In the genomic region with DNA sequence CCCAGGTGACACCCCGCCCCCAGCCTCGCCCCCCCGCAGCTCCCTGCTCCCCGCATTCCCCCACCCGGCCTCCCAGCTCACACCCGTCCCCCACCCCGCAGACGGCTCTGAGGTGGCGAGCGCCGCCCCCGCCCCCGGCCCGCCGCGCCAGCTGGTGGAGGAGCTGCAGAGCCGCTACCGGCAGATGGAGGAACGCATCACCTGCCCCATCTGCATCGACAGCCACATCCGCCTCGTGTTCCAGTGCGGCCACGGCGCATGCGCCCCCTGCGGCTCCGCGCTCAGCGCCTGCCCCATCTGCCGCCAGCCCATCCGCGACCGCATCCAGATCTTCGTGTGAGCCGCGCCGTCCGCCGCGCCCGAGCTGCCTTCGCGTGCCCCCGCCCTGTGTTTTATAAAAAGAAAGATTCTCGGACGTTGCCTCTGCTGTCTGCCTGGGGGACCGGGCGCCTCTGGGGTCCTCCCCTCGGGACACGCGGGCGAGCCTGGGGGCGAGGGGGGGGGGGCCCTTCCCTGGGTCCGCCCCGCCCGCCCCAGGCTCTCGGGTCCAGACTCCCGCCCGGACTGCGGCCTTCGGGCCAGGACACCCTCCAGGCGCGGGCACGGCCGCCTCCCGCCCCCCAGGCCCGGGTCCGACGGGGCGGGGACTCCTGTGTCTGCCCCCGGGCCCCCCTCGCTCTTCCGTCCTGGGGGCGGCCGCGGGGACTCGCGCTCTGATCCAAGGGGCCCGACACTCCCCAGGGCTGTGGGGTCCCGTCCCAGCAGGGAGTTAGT, we compare ENCODE assay signal across 8 cellular contexts. TPM values are rescaled to one million over a fixed set of nuclear protein-coding genes. Genes with fewer than 3 reads are reported as not detected.
DNase-seq lines count a peak whose midpoint lies in the region; ATAC-seq and TF ChIP-seq lines count a peak whose summit lies in the region.

No MANE protein-coding gene starts in this region.

- peaks cover 11% of the 10 kb centered on the region for H3K4me1 Mint-ChIP-seq in activated CD8-positive, alpha-beta T cell treated with anti-CD3 and anti-CD28 coated beads for 36 hours (ENCODE audit: low read depth)
- H3K4me1 Mint-ChIP-seq in effector memory CD8-positive, alpha-beta T cell (ENCODE audit: low read depth in 2 of 2), result peaks cover 2 to 3% of the 10 kb centered on the region in 2 donors
- no peaks in the 10 kb centered on the region for H3K4me1 Mint-ChIP-seq in nephron
- peaks cover 28% of the 10 kb centered on the region for H3K4me1 Mint-ChIP-seq in stimulated activated naive CD8-positive, alpha-beta T cell treated with anti-CD3 and anti-CD28 coated beads, Interleukin-15, amount 100 ng/mL, for 72 hours

- POLR2A ChIA-PET in activated CD8-positive, alpha-beta T cell treated with anti-CD3 and anti-CD28 coated beads for 36 hours (lab: Charles Lee), result interaction anchor here (0.5 to 4.0 kb wide), 6 partner anchors 13 to 609 kb away, joined by 3 to 46 read pairs (median 4); partner anchors contain the start of genes CALML6, CCNL2 and MIB2

- H3K27me3 Mint-ChIP-seq in activated CD8-positive, alpha-beta T cell treated with anti-CD3 and anti-CD28 coated beads for 36 hours, result peaks cover 4% of the 10 kb centered on the region
- H3K27me3 Mint-ChIP-seq in effector memory CD8-positive, alpha-beta T cell, result no peaks in the 10 kb centered on the region
- no peaks in the 10 kb centered on the region for H3K27me3 Mint-ChIP-seq in nephron (ENCODE audit: low read depth)
- peaks cover 7% of the 10 kb centered on the region for H3K27me3 Mint-ChIP-seq in stimulated activated naive CD8-positive, alpha-beta T cell treated with anti-CD3 and anti-CD28 coated beads, Interleukin-15, amount 100 ng/mL, for 72 hours

- peak; percentile 51 for ATAC-seq in GM21381 (IDR thresholded peaks at IDR 0.05; ENCODE audit: unreplicated experiment)
- ATAC-seq in activated CD8-positive, alpha-beta T cell treated with anti-CD3 and anti-CD28 coated beads for 36 hours, result peak; percentile 70
- peak; percentile 69 for ATAC-seq in effector memory CD8-positive, alpha-beta T cell (replicated peaks)
- ATAC-seq in stimulated activated naive CD8-positive, alpha-beta T cell treated with anti-CD3 and anti-CD28 coated beads, Interleukin-15, amount 100 ng/mL, for 72 hours, result peak; percentile 84

- no peak for TF ChIP-seq CTCF in activated CD8-positive, alpha-beta T cell treated with anti-CD3 and anti-CD28 coated beads for 36 hours (IDR thresholded peaks at IDR 0.05)
- TF ChIP-seq CTCF in nephron (IDR thresholded peaks at IDR 0.05; ENCODE audit: unreplicated experiment in 3 of 3), result no peak

- intact Hi-C loops in activated CD8-positive, alpha-beta T cell treated with anti-CD3 and anti-CD28 coated beads for 36 hours (cut with micrococcal nuclease), result no loop called here

- H3K4me3 Mint-ChIP-seq in activated CD8-positive, alpha-beta T cell treated with anti-CD3 and anti-CD28 coated beads for 36 hours, result peak overlapping the region; percentile 79
- H3K4me3 Mint-ChIP-seq in effector memory CD8-positive, alpha-beta T cell, result peak overlapping the region; percentile 85 to 86
- peak overlapping the region; percentile 71 to 82 (median 79) for H3K4me3 Mint-ChIP-seq in nephron
- H3K4me3 Mint-ChIP-seq in stimulated activated naive CD8-positive, alpha-beta T cell treated with anti-CD3 and anti-CD28 coated beads, Interleukin-15, amount 100 ng/mL, for 72 hours, result peak overlapping the region; percentile 87 to 88

- no peaks in the 10 kb centered on the region for H3K9me3 Mint-ChIP-seq in activated CD8-positive, alpha-beta T cell treated with anti-CD3 and anti-CD28 coated beads for 36 hours
- no peaks in the 10 kb centered on the region for H3K9me3 Mint-ChIP-seq in effector memory CD8-positive, alpha-beta T cell
- H3K9me3 Mint-ChIP-seq in nephron, result no peaks in the 10 kb centered on the region
- H3K9me3 Mint-ChIP-seq in stimulated activated naive CD8-positive, alpha-beta T cell treated with anti-CD3 and anti-CD28 coated beads, Interleukin-15, amount 100 ng/mL, for 72 hours, result no peaks in the 10 kb centered on the region

- peak overlapping the region; percentile 94 for H3K27ac Mint-ChIP-seq in activated CD8-positive, alpha-beta T cell treated with anti-CD3 and anti-CD28 coated beads for 36 hours
- H3K27ac Mint-ChIP-seq in effector memory CD8-positive, alpha-beta T cell, result peak overlapping the region; percentile 86 to 93
- no peak overlapping the region for H3K27ac Mint-ChIP-seq in nephron
- peak overlapping the region; percentile 88 to 89 for H3K27ac Mint-ChIP-seq in stimulated activated naive CD8-positive, alpha-beta T cell treated with anti-CD3 and anti-CD28 coated beads, Interleukin-15, amount 100 ng/mL, for 72 hours

- CTCF ChIA-PET in activated CD8-positive, alpha-beta T cell treated with anti-CD3 and anti-CD28 coated beads for 36 hours (lab: Charles Lee), result interaction anchor here (1.3 to 1.8 kb wide), 3 partner anchors 16 to 72 kb away, joined by 3 to 10 read pairs (median 4); partner anchors contain the start of gene MIB2

- DNase-seq in AG08396 (ENCODE audit: low spot score) (peak; percentile 69), NCI-H1436 (lab: John Stamatoyannopoulos, UW) (peak; percentile 62), cerebellar nuclear complex (lab: John Stamatoyannopoulos, UW) (no peak)
- DNase-seq in activated CD8-positive, alpha-beta T cell treated with anti-CD3 and anti-CD28 coated beads for 36 hours, result peak; percentile 95
- DNase-seq in effector memory CD8-positive, alpha-beta T cell, result peak; percentile 92 to 95 (median 93)
- peak; percentile 96 for DNase-seq in stimulated activated naive CD8-positive, alpha-beta T cell treated with anti-CD3 and anti-CD28 coated beads, Interleukin-15, amount 100 ng/mL, for 72 hours

- peaks cover 2% of the 10 kb centered on the region for H3K36me3 Mint-ChIP-seq in activated CD8-positive, alpha-beta T cell treated with anti-CD3 and anti-CD28 coated beads for 36 hours (ENCODE audit: low read depth)
- peaks cover 22% of the 10 kb centered on the region for H3K36me3 Mint-ChIP-seq in effector memory CD8-positive, alpha-beta T cell (ENCODE audit: insufficient read depth)
- no peaks in the 10 kb centered on the region for H3K36me3 Mint-ChIP-seq in nephron (ENCODE audit: low read depth)

RNA-seq across cellular contexts. Expression of gene MMP23B, which starts 1.6 kb away (rescaled TPM):
- 1 to 10 TPM; 3.3 to 4.0 TPM for total RNA-seq in activated CD8-positive, alpha-beta T cell treated with anti-CD3 and anti-CD28 coated beads for 36 hours

RNA-seq across cellular contexts. Expression of gene MIB2, which starts 15.1 kb away (rescaled TPM):
- total RNA-seq in activated CD8-positive, alpha-beta T cell treated with anti-CD3 and anti-CD28 coated beads for 36 hours, result 10 to 100 TPM; 40.1 to 41.3 TPM

RNA-seq across cellular contexts. Expression of gene CDK11B, which starts 28.4 kb away (rescaled TPM):
- 10 to 100 TPM; 29.4 to 32.0 TPM for total RNA-seq in activated CD8-positive, alpha-beta T cell treated with anti-CD3 and anti-CD28 coated beads for 36 hours

RNA-seq across cellular contexts. Expression of gene FNDC10, which starts 30.4 kb away (rescaled TPM):
- 1 to 10 TPM; 2.8 to 3.6 TPM for total RNA-seq in activated CD8-positive, alpha-beta T cell treated with anti-CD3 and anti-CD28 coated beads for 36 hours

RNA-seq across cellular contexts. Expression of gene SSU72, which starts 55.7 kb away (rescaled TPM):
- total RNA-seq in activated CD8-positive, alpha-beta T cell treated with anti-CD3 and anti-CD28 coated beads for 36 hours, result 100 to 1,000 TPM; 111 to 113 TPM

Comparison
In these comparisons a context has a peak if more than half of its experiments do, and no peak if none do; other contexts are left out.
1. DNase-seq: peak in AG08396 (single experiment), NCI-H1436 (single experiment), activated CD8-positive, alpha-beta T cell treated with anti-CD3 and anti-CD28 coated beads for 36 hours (single experiment), effector memory CD8-positive, alpha-beta T cell (3 of 3) and stimulated activated naive CD8-positive, alpha-beta T cell treated with anti-CD3 and anti-CD28 coated beads, Interleukin-15, amount 100 ng/mL, for 72 hours (2 of 2); none in cerebellar nuclear complex (0 of 2).
2. H3K27ac Mint-ChIP-seq: peak in activated CD8-positive, alpha-beta T cell treated with anti-CD3 and anti-CD28 coated beads for 36 hours (single experiment), effector memory CD8-positive, alpha-beta T cell (2 of 2) and stimulated activated naive CD8-positive, alpha-beta T cell treated with anti-CD3 and anti-CD28 coated beads, Interleukin-15, amount 100 ng/mL, for 72 hours (2 of 2); none in nephron (0 of 3).
3. Peak in every context shown above with its lines, with median percentiles within 50 percentile points of each other: ATAC-seq and H3K4me3 Mint-ChIP-seq.